In genomic region chr11:119880143-119880542, GRCh38 we compare ENCODE assay signal across 1 cellular context.
TF ChIP-seq lines count a peak whose summit lies in the region.

No MANE protein-coding gene starts in this region.

TF ChIP-seq in H1, 55 proteins besides CTCF, POLR2A, EP300 and RAD21 (continued from another document):
- TF ChIP-seq SIX5 (IDR thresholded peaks at IDR 0.05; ENCODE audit: low read depth, low read length) (no peak), RXRA (IDR thresholded peaks at IDR 0.05; ENCODE audit: insufficient read depth, low read depth, low read length) (no peak), CTBP2 (IDR thresholded peaks at IDR 0.05; ENCODE audit: borderline replicate concordance, insufficient read depth, insufficient read length, low read length) (no peak), CEBPB (IDR thresholded peaks at IDR 0.05; ENCODE audit: low read depth, low read length) (no peak), RBBP5 (IDR thresholded peaks at IDR 0.05; ENCODE audit: borderline replicate concordance, low read depth, low read length) (no peak), TAF7 (optimal IDR thresholded peaks at IDR 0.05; ENCODE audit: borderline replicate concordance, low read depth, low read length) (no peak), SIRT6 (IDR thresholded peaks at IDR 0.05; ENCODE audit: low read length) (no peak), ZNF274 (IDR thresholded peaks at IDR 0.05; ENCODE audit: borderline replicate concordance, extremely low read depth, low read length) (no peak), CHD1 (IDR thresholded peaks at IDR 0.05; ENCODE audit: low read depth, low read length) (no peak), SP2 (IDR thresholded peaks at IDR 0.05; ENCODE audit: low read length) (no peak), PHF8 (conservative IDR thresholded peaks at IDR 0.05; ENCODE audit: low read depth, low read length) (no peak), POU5F1 (IDR thresholded peaks at IDR 0.05; ENCODE audit: low read depth, low read length) (no peak), HDAC2 (IDR thresholded peaks at IDR 0.05; ENCODE audit: borderline replicate concordance in 1 of 2, low read depth in 2 of 2, low read length in 2 of 2) (no peak)
